In genomic region chrX:44903107-44903506, GRCh38 we compare ENCODE assay signal across 1 cellular context.
TF ChIP-seq lines count a peak whose summit lies in the region.

No MANE protein-coding gene starts in this region.

TF ChIP-seq in K562, 482 proteins besides CTCF, POLR2A, EP300 and RAD21 (continues in another document):
- TF ChIP-seq ZBTB8A (IDR thresholded peaks at IDR 0.05; ENCODE audit: partially characterized antibody) (no peak), ELF1 (tag; IDR thresholded peaks at IDR 0.05) (no peak), ZNF766 (CRISPR knock-in tag; conservative IDR thresholded peaks at IDR 0.05) (no peak), ZNF785 (CRISPR knock-in tag; IDR thresholded peaks at IDR 0.05) (no peak), ZNF280A (IDR thresholded peaks at IDR 0.05; ENCODE audit: low read depth, partially characterized antibody) (no peak), IRF2 (CRISPR knock-in tag; IDR thresholded peaks at IDR 0.05) (no peak), TFAP4 (CRISPR knock-in tag; IDR thresholded peaks at IDR 0.05; ENCODE audit: borderline replicate concordance) (no peak), ZNF24 (IDR thresholded peaks at IDR 0.05) (no peak), FOXK2 (conservative IDR thresholded peaks at IDR 0.05 in 1 of 2, IDR thresholded peaks at IDR 0.05 in 1 of 2; ENCODE audit: low read depth in 2 of 2) (peak in 1 of 2 experiments; percentile 33; a peak in 1 of 4 replicates), HOMEZ (CRISPR knock-in tag; IDR thresholded peaks at IDR 0.05) (no peak), ZNF699 (CRISPR knock-in tag; IDR thresholded peaks at IDR 0.05; ENCODE audit: insufficient replicate concordance) (no peak), MTA3 (IDR thresholded peaks at IDR 0.05; ENCODE audit: borderline replicate concordance) (no peak), POU5F1 (IDR thresholded peaks at IDR 0.05; ENCODE audit: borderline replicate concordance, low read depth, low read length, partially characterized antibody) (no peak), ELK1 (CRISPR knock-in tag; IDR thresholded peaks at IDR 0.05) (no peak), TAF7 (tag; IDR thresholded peaks at IDR 0.05) (no peak), ZZZ3 (IDR thresholded peaks at IDR 0.05) (no peak), ZNF23 (CRISPR knock-in tag; IDR thresholded peaks at IDR 0.05) (no peak), POLR3G (IDR thresholded peaks at IDR 0.05; ENCODE audit: extremely low read depth, insufficient read length, insufficient replicate concordance) (no peak), CCAR2 (IDR thresholded peaks at IDR 0.05; ENCODE audit: low read depth, low read length) (no peak), SAP30 (IDR thresholded peaks at IDR 0.05; ENCODE audit: borderline replicate concordance, insufficient read depth, low read depth, low read length, poor library complexity, severe bottlenecking) (no peak), MTA1 (IDR thresholded peaks at IDR 0.05; ENCODE audit: borderline replicate concordance) (no peak), CXXC5 (CRISPR knock-in tag; IDR thresholded peaks at IDR 0.05) (no peak), RBM25 (IDR thresholded peaks at IDR 0.05; ENCODE audit: low read depth, low read length, severe bottlenecking) (no peak), GABPB2 (CRISPR knock-in tag; conservative IDR thresholded peaks at IDR 0.05) (no peak), ZKSCAN1 (IDR thresholded peaks at IDR 0.05; ENCODE audit: low read depth, low read length) (no peak), SIN3B (IDR thresholded peaks at IDR 0.05; ENCODE audit: low read depth) (no peak), ZBTB40 (IDR thresholded peaks at IDR 0.05) (no peak), ZBTB40 (CRISPR knock-in tag; IDR thresholded peaks at IDR 0.05) (no peak)
- TF ChIP-seq, protein P1, sequence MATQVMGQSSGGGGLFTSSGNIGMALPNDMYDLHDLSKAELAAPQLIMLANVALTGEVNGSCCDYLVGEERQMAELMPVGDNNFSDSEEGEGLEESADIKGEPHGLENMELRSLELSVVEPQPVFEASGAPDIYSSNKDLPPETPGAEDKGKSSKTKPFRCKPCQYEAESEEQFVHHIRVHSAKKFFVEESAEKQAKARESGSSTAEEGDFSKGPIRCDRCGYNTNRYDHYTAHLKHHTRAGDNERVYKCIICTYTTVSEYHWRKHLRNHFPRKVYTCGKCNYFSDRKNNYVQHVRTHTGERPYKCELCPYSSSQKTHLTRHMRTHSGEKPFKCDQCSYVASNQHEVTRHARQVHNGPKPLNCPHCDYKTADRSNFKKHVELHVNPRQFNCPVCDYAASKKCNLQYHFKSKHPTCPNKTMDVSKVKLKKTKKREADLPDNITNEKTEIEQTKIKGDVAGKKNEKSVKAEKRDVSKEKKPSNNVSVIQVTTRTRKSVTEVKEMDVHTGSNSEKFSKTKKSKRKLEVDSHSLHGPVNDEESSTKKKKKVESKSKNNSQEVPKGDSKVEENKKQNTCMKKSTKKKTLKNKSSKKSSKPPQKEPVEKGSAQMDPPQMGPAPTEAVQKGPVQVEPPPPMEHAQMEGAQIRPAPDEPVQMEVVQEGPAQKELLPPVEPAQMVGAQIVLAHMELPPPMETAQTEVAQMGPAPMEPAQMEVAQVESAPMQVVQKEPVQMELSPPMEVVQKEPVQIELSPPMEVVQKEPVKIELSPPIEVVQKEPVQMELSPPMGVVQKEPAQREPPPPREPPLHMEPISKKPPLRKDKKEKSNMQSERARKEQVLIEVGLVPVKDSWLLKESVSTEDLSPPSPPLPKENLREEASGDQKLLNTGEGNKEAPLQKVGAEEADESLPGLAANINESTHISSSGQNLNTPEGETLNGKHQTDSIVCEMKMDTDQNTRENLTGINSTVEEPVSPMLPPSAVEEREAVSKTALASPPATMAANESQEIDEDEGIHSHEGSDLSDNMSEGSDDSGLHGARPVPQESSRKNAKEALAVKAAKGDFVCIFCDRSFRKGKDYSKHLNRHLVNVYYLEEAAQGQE (CRISPR knock-in tag; IDR thresholded peaks at IDR 0.05; ENCODE audit: low read depth): no peak
- TF ChIP-seq, protein P2, sequence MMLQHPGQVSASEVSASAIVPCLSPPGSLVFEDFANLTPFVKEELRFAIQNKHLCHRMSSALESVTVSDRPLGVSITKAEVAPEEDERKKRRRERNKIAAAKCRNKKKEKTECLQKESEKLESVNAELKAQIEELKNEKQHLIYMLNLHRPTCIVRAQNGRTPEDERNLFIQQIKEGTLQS (IDR thresholded peaks at IDR 0.05): peak; percentile 95
- TF ChIP-seq, protein P2 (CRISPR knock-in tag; conservative IDR thresholded peaks at IDR 0.05): no peak
- TF ChIP-seq, protein P3, sequence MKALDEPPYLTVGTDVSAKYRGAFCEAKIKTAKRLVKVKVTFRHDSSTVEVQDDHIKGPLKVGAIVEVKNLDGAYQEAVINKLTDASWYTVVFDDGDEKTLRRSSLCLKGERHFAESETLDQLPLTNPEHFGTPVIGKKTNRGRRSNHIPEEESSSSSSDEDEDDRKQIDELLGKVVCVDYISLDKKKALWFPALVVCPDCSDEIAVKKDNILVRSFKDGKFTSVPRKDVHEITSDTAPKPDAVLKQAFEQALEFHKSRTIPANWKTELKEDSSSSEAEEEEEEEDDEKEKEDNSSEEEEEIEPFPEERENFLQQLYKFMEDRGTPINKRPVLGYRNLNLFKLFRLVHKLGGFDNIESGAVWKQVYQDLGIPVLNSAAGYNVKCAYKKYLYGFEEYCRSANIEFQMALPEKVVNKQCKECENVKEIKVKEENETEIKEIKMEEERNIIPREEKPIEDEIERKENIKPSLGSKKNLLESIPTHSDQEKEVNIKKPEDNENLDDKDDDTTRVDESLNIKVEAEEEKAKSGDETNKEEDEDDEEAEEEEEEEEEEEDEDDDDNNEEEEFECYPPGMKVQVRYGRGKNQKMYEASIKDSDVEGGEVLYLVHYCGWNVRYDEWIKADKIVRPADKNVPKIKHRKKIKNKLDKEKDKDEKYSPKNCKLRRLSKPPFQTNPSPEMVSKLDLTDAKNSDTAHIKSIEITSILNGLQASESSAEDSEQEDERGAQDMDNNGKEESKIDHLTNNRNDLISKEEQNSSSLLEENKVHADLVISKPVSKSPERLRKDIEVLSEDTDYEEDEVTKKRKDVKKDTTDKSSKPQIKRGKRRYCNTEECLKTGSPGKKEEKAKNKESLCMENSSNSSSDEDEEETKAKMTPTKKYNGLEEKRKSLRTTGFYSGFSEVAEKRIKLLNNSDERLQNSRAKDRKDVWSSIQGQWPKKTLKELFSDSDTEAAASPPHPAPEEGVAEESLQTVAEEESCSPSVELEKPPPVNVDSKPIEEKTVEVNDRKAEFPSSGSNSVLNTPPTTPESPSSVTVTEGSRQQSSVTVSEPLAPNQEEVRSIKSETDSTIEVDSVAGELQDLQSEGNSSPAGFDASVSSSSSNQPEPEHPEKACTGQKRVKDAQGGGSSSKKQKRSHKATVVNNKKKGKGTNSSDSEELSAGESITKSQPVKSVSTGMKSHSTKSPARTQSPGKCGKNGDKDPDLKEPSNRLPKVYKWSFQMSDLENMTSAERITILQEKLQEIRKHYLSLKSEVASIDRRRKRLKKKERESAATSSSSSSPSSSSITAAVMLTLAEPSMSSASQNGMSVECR (CRISPR knock-in tag; IDR thresholded peaks at IDR 0.05): no peak
